In genomic region chr4:152525878-152526277, GRCh38 we compare ENCODE assay signal across 1 cellular context.
TF ChIP-seq lines count a peak whose summit lies in the region.

No MANE protein-coding gene starts in this region.

TF ChIP-seq in GM12878, 131 proteins besides CTCF, POLR2A, EP300 and RAD21 (continued from another document):
- TF ChIP-seq BCL3 (IDR thresholded peaks at IDR 0.05; ENCODE audit: borderline replicate concordance, insufficient read depth, low read depth, low read length, poor library complexity, severe bottlenecking) (no peak), DPF2 (IDR thresholded peaks at IDR 0.05) (0 out of 2 replicates have a peak, but pooled peaks have one; percentile 24), IRF5 (IDR thresholded peaks at IDR 0.05; ENCODE audit: borderline replicate concordance) (no peak), ATF2 (IDR thresholded peaks at IDR 0.05; ENCODE audit: low read length) (peak; percentile 46; the same call in 1 of the 2 replicates), ATF7 (IDR thresholded peaks at IDR 0.05; ENCODE audit: low read depth) (no peak), ZBTB11 (CRISPR knock-in tag; IDR thresholded peaks at IDR 0.05) (no peak), SMARCA5 (IDR thresholded peaks at IDR 0.05) (no peak), FOS (IDR thresholded peaks at IDR 0.05; ENCODE audit: borderline replicate concordance, extremely low read depth, insufficient read length) (no peak), SMAD5 (IDR thresholded peaks at IDR 0.05; ENCODE audit: low read depth) (no peak), SMAD1 (IDR thresholded peaks at IDR 0.05; ENCODE audit: low read depth, partially characterized antibody) (no peak), SREBF2 (IDR thresholded peaks at IDR 0.05; ENCODE audit: low read length) (no peak), NR2F1 (conservative IDR thresholded peaks at IDR 0.05) (no peak), IRF4 (IDR thresholded peaks at IDR 0.05; ENCODE audit: low read depth, low read length) (no peak), ASH2L (IDR thresholded peaks at IDR 0.05; ENCODE audit: borderline replicate concordance, low read depth) (no peak), HDGF (IDR thresholded peaks at IDR 0.05) (no peak), RFX5 (IDR thresholded peaks at IDR 0.05; ENCODE audit: low read depth, low read length) (no peak), TCF7 (IDR thresholded peaks at IDR 0.05; ENCODE audit: borderline replicate concordance) (no peak), E2F4 (IDR thresholded peaks at IDR 0.05; ENCODE audit: low read depth, low read length) (no peak), RUNX3 (IDR thresholded peaks at IDR 0.05; ENCODE audit: low read length) (peak; percentile 89), JUND (IDR thresholded peaks at IDR 0.05; ENCODE audit: low read depth, low read length) (no peak), CEBPB (IDR thresholded peaks at IDR 0.05; ENCODE audit: borderline replicate concordance in 1 of 2, low read depth in 2 of 2, low read length in 2 of 2) (no peak), USF2 (IDR thresholded peaks at IDR 0.05; ENCODE audit: borderline replicate concordance, low read depth, low read length) (no peak), REST (IDR thresholded peaks at IDR 0.05; ENCODE audit: low read depth, low read length) (no peak), MTA2 (IDR thresholded peaks at IDR 0.05; ENCODE audit: low read depth) (peak; percentile 53; the same call in 1 of the 2 replicates), TARDBP (IDR thresholded peaks at IDR 0.05; ENCODE audit: borderline replicate concordance) (no peak), STAT1 (conservative IDR thresholded peaks at IDR 0.05) (no peak), ZNF622 (IDR thresholded peaks at IDR 0.05) (no peak), NFIC (IDR thresholded peaks at IDR 0.05; ENCODE audit: low read depth, low read length) (peak; percentile 61; the same call in 1 of the 2 replicates), MEF2B (IDR thresholded peaks at IDR 0.05; ENCODE audit: partially characterized antibody, poor library complexity, severe bottlenecking) (peak; percentile 18), FOXM1 (IDR thresholded peaks at IDR 0.05; ENCODE audit: low read depth, low read length) (peak; percentile 42; the same call in 1 of the 2 replicates), ELK1 (IDR thresholded peaks at IDR 0.05; ENCODE audit: low read depth, low read length) (no peak), HDAC6 (IDR thresholded peaks at IDR 0.05; ENCODE audit: unreplicated experiment) (no peak), PAX8 (IDR thresholded peaks at IDR 0.05) (no peak), EZH2 (IDR thresholded peaks at IDR 0.05; ENCODE audit: borderline replicate concordance, control insufficient read depth, low read depth, low read length) (no peak), SIN3A (IDR thresholded peaks at IDR 0.05; ENCODE audit: low read depth, low read length) (no peak), JUNB (IDR thresholded peaks at IDR 0.05) (peak; percentile 77), MEF2A (IDR thresholded peaks at IDR 0.05; ENCODE audit: insufficient read depth, low read depth, low read length) (no peak), EGR1 (IDR thresholded peaks at IDR 0.05; ENCODE audit: borderline replicate concordance in 1 of 2, low read depth in 2 of 2, low read length in 2 of 2) (no peak), SUZ12 (IDR thresholded peaks at IDR 0.05; ENCODE audit: unreplicated experiment) (no peak)
